Comparison of ENCODE assay signal across 8 cellular contexts in the genomic region with DNA sequence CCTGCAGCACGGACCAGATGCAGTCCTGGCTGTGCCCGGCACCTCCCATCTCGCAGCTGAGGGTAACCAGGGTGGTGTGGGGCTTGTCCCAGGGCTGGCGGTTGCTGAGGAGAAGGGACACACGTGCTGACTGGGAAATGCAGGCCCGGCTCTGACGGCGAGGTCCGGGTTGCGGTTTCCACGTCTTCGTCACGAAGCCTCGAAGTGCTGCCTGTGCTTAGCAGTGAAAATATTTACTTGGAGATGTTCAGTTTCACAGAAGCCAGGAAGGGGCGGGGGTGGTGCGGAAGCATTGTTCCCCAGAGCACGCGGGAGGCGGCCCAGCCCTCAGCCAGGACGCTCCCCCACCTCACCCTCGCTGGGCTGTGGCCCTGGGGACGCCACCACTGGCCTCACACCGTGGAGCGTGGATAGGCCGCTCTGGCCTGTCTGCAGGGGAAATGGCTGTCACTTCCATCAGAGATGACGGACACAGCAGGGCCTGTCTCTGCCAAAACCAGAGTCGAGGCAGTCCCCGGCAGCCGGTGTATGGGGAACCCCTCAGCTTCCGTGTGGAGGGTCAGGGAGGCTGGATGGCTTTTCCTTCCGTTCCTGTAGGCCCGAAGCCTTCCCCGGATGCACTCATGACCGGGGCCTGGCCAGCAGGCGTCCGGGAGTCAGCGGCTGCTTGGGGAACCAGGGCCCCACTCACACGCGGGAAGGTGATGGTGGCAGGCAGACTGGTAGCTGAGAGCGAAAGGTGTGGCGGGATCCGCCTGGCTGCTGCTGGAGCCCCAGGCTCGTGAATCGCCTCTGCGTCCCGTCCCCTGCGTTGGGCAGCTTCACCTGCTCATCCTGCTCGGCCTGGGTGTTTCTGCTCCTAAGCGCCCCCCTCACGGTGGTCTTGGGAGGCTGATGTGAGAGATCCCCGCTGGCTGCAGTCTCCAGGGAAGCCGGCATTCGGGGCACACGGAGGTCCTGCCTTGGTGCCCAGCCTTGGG. TPM values are rescaled to one million over a fixed set of nuclear protein-coding genes. Genes with fewer than 3 reads are reported as not detected.
DNase-seq lines count a peak whose midpoint lies in the region; ATAC-seq and TF ChIP-seq lines count a peak whose summit lies in the region.

No MANE protein-coding gene starts in this region.

- TF ChIP-seq CTCF in spleen (IDR thresholded peaks at IDR 0.05 in 8 of 11, conservative IDR thresholded peaks at IDR 0.05 in 3 of 11) = no peak

- H3K36me3 ChIP-seq in CD4-positive, CD25-positive, alpha-beta regulatory T cell (ENCODE audit: control insufficient read depth, insufficient read depth, low read length) = no peaks in the 10 kb centered on the region
- no peaks in the 10 kb centered on the region for H3K36me3 ChIP-seq in spleen

- TF ChIP-seq POLR2A in spleen (IDR thresholded peaks at IDR 0.05) = no peak

- H3K27ac Mint-ChIP-seq in CD4-positive, CD25-positive, alpha-beta regulatory T cell = peak overlapping the region in 2 of 3 donors; percentile 55 to 95

- H3K27ac ChIP-seq in CD4-positive, CD25-positive, alpha-beta regulatory T cell (ENCODE audit: insufficient read depth, low read length, poor library complexity, severe bottlenecking) = peak overlapping the region; percentile 84
- peak overlapping the region in 7 of 8 donors; percentile 53 to 83 (median 79) for H3K27ac ChIP-seq in spleen

- H3K27me3 Mint-ChIP-seq in CD4-positive, CD25-positive, alpha-beta regulatory T cell = peaks cover 2% of the 10 kb centered on the region

- no peaks in the 10 kb centered on the region for H3K9me3 ChIP-seq in CD4-positive, CD25-positive, alpha-beta regulatory T cell (ENCODE audit: control insufficient read depth in 2 of 2, low read length in 2 of 2)
- no peaks in the 10 kb centered on the region for H3K9me3 ChIP-seq in spleen

- peaks cover 27% of the 10 kb centered on the region for H3K4me1 ChIP-seq in CD4-positive, CD25-positive, alpha-beta regulatory T cell (ENCODE audit: control insufficient read depth, insufficient read depth, low read length, poor library complexity, severe bottlenecking)
- peaks cover 4 to 58% (median 29%) of the 10 kb centered on the region in 6 donors for H3K4me1 ChIP-seq in spleen

- H3K36me3 Mint-ChIP-seq in CD4-positive, CD25-positive, alpha-beta regulatory T cell = no peaks in the 10 kb centered on the region

- WGBS in spleen, 5 donors = 55 to 69% (median 59%) methylated on average over 34 to 54 of the region's 54 CpGs

- H3K4me3 ChIP-seq in CD4-positive, CD25-positive, alpha-beta regulatory T cell (ENCODE audit: low read depth, low read length) = no peak overlapping the region
- no peak overlapping the region for H3K4me3 ChIP-seq in spleen

- H3K9me3 Mint-ChIP-seq in CD4-positive, CD25-positive, alpha-beta regulatory T cell = no peaks in the 10 kb centered on the region

- intact Hi-C loops in spleen (cut with DNase I; ENCODE audit: low total_unique reads) = no loop called here

- H3K27me3 ChIP-seq in CD4-positive, CD25-positive, alpha-beta regulatory T cell (ENCODE audit: control insufficient read depth, insufficient read depth, low read length) = no peaks in the 10 kb centered on the region
- H3K27me3 ChIP-seq in spleen (replicated peaks in 1 of 7) = no peaks in the 10 kb centered on the region

- H3K4me1 Mint-ChIP-seq in CD4-positive, CD25-positive, alpha-beta regulatory T cell = peaks cover 0 to 18% (median 6%) of the 10 kb centered on the region in 4 donors

- DNase-seq in CD4-positive, CD25-positive, alpha-beta regulatory T cell = peak; percentile 44 to 77 (median 53)
- DNase-seq in activated T-cell treated with anti-CD3 and anti-CD28 coated beads for 48 hours (ENCODE audit: low read depth) (peak; percentile 32), glomerular endothelial cell (ENCODE audit: extremely low read depth, low read depth, low spot score) (peak; percentile 66), spleen (peak; percentile 82), cerebellar nuclear complex (lab: John Stamatoyannopoulos, UW) (no peak), DMS53 treated with DMSO at 0.1 percent for 48 hours (lab: John Stamatoyannopoulos, UW; ENCODE audit: unreplicated experiment) (no peak), NCI-H345 (lab: John Stamatoyannopoulos, UW) (no peak), NCI-H2171 treated with DMSO at 0.1 percent for 48 hours (lab: John Stamatoyannopoulos, UW) (no peak)

- H3K4me3 Mint-ChIP-seq in CD4-positive, CD25-positive, alpha-beta regulatory T cell = peak overlapping the region in 2 of 4 donors; percentile 41 to 83

- ATAC-seq in CD4-positive, CD25-positive, alpha-beta regulatory T cell (ENCODE audit: low read depth in 2 of 2) = peak; percentile 77 to 88

RNA-seq across cellular contexts. Expression of a gene that starts 14.7 kb away (rescaled TPM):
- total RNA-seq in CD4-positive, CD25-positive, alpha-beta regulatory T cell = 55.6 TPM
- 1 to 10 TPM; 2.6 to 4.7 (median 3.2) TPM for polyA plus RNA-seq in CD4-positive, CD25-positive, alpha-beta regulatory T cell
- 36.3 and 52.7 TPM in 2 replicates for total RNA-seq in glomerular endothelial cell
- total RNA-seq in spleen = 10 to 100 TPM; 24.1 to 37.0 (median 28.8) TPM
- 10 to 100 TPM; 10.5 to 23.2 (median 19.3) TPM for polyA plus RNA-seq in spleen

Comparison
In these comparisons a context has a peak if more than half of its experiments do, and no peak if none do; other contexts are left out.
1. DNase-seq: peak in CD4-positive, CD25-positive, alpha-beta regulatory T cell (3 of 3), activated T-cell treated with anti-CD3 and anti-CD28 coated beads for 48 hours (single experiment), glomerular endothelial cell (single experiment) and spleen (single experiment); none in cerebellar nuclear complex (0 of 2), DMS53 treated with DMSO at 0.1 percent for 48 hours (single experiment), NCI-H345 (single experiment) and NCI-H2171 treated with DMSO at 0.1 percent for 48 hours (single experiment).